Comparison of ENCODE assay signal across 2 cellular contexts in the genomic region with DNA sequence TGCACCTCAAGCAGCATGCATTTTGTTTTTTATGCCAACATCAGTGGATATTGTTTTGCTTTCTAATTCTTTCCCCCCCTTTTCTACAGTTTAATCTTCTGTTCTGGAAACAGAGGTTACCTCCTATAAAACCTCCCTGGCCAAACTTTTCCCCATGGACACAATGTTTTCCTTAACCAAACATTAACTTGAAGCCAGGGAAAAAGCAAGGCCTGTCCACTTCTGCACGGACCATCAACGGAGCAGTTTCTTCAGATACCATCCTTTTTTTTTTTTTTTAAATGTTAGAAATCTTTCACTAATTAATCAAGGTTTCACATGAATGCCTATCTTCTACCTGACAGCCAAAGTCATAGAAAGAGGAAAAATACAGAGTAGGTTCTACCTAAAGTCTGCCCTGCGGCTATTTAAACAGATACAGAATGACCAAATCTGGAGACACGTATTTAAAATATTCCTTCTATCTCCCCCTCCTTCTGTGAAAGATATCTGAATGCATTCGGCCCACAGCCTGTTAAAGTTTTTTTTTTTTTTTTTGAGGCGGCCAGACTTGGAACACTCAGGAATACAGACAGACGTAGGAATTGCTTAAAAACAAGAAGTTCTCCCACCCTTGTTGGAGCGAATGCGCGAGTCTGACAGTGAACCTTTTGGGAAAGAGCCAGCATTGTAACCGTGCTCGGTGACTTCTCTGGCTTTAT.
TF ChIP-seq lines count a peak whose summit lies in the region.

No MANE protein-coding gene starts in this region.

TF ChIP-seq in endothelial cell of umbilical vein, 7 proteins besides CTCF, POLR2A, EP300 and RAD21:
- TF ChIP-seq MAX (IDR thresholded peaks at IDR 0.05; ENCODE audit: insufficient read depth, insufficient read length) = no peak
- TF ChIP-seq GATA2 (IDR thresholded peaks at IDR 0.05; ENCODE audit: insufficient read depth, insufficient read length, low read depth, low read length) = no peak
- no peak for TF ChIP-seq POLR2AphosphoS5 (IDR thresholded peaks at IDR 0.05; ENCODE audit: insufficient read depth, low read depth, low read length)
- no peak for TF ChIP-seq FOS (IDR thresholded peaks at IDR 0.05; ENCODE audit: borderline replicate concordance, insufficient read depth, low read length)
- TF ChIP-seq EZH2 (IDR thresholded peaks at IDR 0.05; ENCODE audit: borderline replicate concordance, low read depth, low read length, severe bottlenecking) = no peak
- no peak for TF ChIP-seq JUN (IDR thresholded peaks at IDR 0.05; ENCODE audit: borderline replicate concordance, insufficient read depth, insufficient read length, low read depth)
- TF ChIP-seq MYC (IDR thresholded peaks at IDR 0.05; ENCODE audit: low read depth, low read length) = no peak
TF ChIP-seq in endothelial cell of umbilical vein: peak in this region for 0.

TF ChIP-seq in WTC11, 78 proteins besides CTCF, POLR2A, EP300 and RAD21 (continued from another document):
- TF ChIP-seq AR (CRISPR knock-in tag; IDR thresholded peaks at IDR 0.05) (no peak), ZNF281 (CRISPR knock-in tag; IDR thresholded peaks at IDR 0.05) (no peak), CBFB (CRISPR knock-in tag; IDR thresholded peaks at IDR 0.05; ENCODE audit: low read depth) (no peak), ZNF219 (CRISPR knock-in tag; IDR thresholded peaks at IDR 0.05; ENCODE audit: borderline replicate concordance) (no peak), STAT6 (CRISPR knock-in tag; conservative IDR thresholded peaks at IDR 0.05; ENCODE audit: low read depth) (no peak), ETV6 (CRISPR knock-in tag; IDR thresholded peaks at IDR 0.05) (no peak), ESRRA (CRISPR knock-in tag; IDR thresholded peaks at IDR 0.05; ENCODE audit: borderline replicate concordance) (no peak), PRRX2 (CRISPR knock-in tag; IDR thresholded peaks at IDR 0.05) (no peak), KAT7 (CRISPR knock-in tag; IDR thresholded peaks at IDR 0.05; ENCODE audit: borderline replicate concordance) (no peak), HMGA2 (CRISPR knock-in tag; IDR thresholded peaks at IDR 0.05) (no peak), NFYB (CRISPR knock-in tag; conservative IDR thresholded peaks at IDR 0.05; ENCODE audit: low read depth) (no peak)
- TF ChIP-seq, protein P1, sequence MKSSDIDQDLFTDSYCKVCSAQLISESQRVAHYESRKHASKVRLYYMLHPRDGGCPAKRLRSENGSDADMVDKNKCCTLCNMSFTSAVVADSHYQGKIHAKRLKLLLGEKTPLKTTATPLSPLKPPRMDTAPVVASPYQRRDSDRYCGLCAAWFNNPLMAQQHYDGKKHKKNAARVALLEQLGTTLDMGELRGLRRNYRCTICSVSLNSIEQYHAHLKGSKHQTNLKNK (CRISPR knock-in tag; IDR thresholded peaks at IDR 0.05) = no peak
- TF ChIP-seq, protein P2, sequence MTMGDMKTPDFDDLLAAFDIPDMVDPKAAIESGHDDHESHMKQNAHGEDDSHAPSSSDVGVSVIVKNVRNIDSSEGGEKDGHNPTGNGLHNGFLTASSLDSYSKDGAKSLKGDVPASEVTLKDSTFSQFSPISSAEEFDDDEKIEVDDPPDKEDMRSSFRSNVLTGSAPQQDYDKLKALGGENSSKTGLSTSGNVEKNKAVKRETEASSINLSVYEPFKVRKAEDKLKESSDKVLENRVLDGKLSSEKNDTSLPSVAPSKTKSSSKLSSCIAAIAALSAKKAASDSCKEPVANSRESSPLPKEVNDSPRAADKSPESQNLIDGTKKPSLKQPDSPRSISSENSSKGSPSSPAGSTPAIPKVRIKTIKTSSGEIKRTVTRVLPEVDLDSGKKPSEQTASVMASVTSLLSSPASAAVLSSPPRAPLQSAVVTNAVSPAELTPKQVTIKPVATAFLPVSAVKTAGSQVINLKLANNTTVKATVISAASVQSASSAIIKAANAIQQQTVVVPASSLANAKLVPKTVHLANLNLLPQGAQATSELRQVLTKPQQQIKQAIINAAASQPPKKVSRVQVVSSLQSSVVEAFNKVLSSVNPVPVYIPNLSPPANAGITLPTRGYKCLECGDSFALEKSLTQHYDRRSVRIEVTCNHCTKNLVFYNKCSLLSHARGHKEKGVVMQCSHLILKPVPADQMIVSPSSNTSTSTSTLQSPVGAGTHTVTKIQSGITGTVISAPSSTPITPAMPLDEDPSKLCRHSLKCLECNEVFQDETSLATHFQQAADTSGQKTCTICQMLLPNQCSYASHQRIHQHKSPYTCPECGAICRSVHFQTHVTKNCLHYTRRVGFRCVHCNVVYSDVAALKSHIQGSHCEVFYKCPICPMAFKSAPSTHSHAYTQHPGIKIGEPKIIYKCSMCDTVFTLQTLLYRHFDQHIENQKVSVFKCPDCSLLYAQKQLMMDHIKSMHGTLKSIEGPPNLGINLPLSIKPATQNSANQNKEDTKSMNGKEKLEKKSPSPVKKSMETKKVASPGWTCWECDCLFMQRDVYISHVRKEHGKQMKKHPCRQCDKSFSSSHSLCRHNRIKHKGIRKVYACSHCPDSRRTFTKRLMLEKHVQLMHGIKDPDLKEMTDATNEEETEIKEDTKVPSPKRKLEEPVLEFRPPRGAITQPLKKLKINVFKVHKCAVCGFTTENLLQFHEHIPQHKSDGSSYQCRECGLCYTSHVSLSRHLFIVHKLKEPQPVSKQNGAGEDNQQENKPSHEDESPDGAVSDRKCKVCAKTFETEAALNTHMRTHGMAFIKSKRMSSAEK (CRISPR knock-in tag; IDR thresholded peaks at IDR 0.05; ENCODE audit: borderline replicate concordance) = no peak
- TF ChIP-seq, protein P3, sequence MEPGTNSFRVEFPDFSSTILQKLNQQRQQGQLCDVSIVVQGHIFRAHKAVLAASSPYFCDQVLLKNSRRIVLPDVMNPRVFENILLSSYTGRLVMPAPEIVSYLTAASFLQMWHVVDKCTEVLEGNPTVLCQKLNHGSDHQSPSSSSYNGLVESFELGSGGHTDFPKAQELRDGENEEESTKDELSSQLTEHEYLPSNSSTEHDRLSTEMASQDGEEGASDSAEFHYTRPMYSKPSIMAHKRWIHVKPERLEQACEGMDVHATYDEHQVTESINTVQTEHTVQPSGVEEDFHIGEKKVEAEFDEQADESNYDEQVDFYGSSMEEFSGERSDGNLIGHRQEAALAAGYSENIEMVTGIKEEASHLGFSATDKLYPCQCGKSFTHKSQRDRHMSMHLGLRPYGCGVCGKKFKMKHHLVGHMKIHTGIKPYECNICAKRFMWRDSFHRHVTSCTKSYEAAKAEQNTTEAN (CRISPR knock-in tag; IDR thresholded peaks at IDR 0.05) = no peak
